Comparison of ENCODE assay signal across 10 cellular contexts in the genomic region with DNA sequence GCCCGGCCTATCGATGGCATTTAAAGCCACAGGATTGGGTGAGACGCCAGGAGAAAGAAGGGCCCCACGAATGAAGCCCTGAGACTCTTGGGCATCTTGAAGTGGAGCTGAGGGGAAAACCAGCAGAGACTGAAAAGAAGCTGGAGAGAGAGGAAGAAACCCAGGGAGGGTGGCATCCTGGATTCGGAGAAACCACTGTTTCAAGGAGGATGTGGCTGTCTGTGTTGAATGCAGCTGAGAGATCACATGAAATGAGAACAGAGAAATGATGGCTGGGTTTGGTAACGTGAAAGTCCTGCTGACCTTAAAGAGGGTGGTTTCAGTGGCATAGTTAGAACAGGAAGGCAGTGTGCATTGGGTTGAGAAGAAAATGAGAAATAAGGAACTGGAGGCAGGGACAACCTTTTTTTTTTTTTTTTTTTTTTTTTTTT. TPM values are rescaled to one million over a fixed set of nuclear protein-coding genes. Genes with fewer than 3 reads are reported as not detected.
DNase-seq lines count a peak whose midpoint lies in the region; ATAC-seq lines count a peak whose summit lies in the region.
"Had no signal": no experiment of that assay in that cellular context is flagged by ENCODE, and none has a peak within 500 bp of the region (broad histone marks: within the 10 kb centered on the region; RNA-seq: fewer than 3 reads in every experiment).

No MANE protein-coding gene starts in this region.

- DNase-seq in SIG-M5 treated with dmso at 0.1 percent for 504 hours (lab: John Stamatoyannopoulos, UW; ENCODE audit: unreplicated experiment): peak; percentile 86
- DNase-seq in SIG-M5 (lab: John Stamatoyannopoulos, UW): no peak
- peak; percentile 62 for DNase-seq in activated CD4-positive, alpha-beta memory T cell treated with anti-CD3 and anti-CD28 coated beads for 36 hours
- DNase-seq in G401 (ENCODE audit: low spot score): no peak
- DNase-seq in GM03348 (ENCODE audit: low spot score): no peak
- DNase-seq in glomerular visceral epithelial cell (ENCODE audit: extremely low spot score): no peak
- DNase-seq: SHP77 had no signal

- peak overlapping the region in 14 of 21 experiments; percentile 34 to 80 (median 58) for H3K27ac ChIP-seq in skin epidermis
- H3K27ac ChIP-seq: 22Rv1 had no signal

- intact Hi-C loops in activated CD4-positive, alpha-beta memory T cell treated with anti-CD3 and anti-CD28 coated beads for 36 hours (cut with micrococcal nuclease): loop anchor here (1.0 kb wide), 1 partner anchor 9 kb away; the partner anchor contains the start of gene SENP3

- H3K27ac Mint-ChIP-seq in activated CD4-positive, alpha-beta memory T cell treated with anti-CD3 and anti-CD28 coated beads for 36 hours: peak overlapping the region; percentile 88

- in situ Hi-C loops in G401 (cut with HindIII; ENCODE audit: low sequenced_read_pairs): no loop called here

- peak; percentile 75 for ATAC-seq in HG03097 (IDR thresholded peaks at IDR 0.05; ENCODE audit: low FRiP score, unreplicated experiment)

- POLR2A ChIA-PET in activated CD4-positive, alpha-beta memory T cell treated with anti-CD3 and anti-CD28 coated beads for 36 hours (lab: Charles Lee): interaction anchor here (0.6 to 1.6 kb wide), 8 partner anchors 8 to 248 kb away, joined by 3 to 7 read pairs (median 3); partner anchors contain the start of genes MPDU1 and SENP3

- no peaks in the 10 kb centered on the region for H3K27me3 Mint-ChIP-seq in activated CD4-positive, alpha-beta memory T cell treated with anti-CD3 and anti-CD28 coated beads for 36 hours

- H3K36me3 Mint-ChIP-seq in activated CD4-positive, alpha-beta memory T cell treated with anti-CD3 and anti-CD28 coated beads for 36 hours: peaks cover 1% of the 10 kb centered on the region

- CTCF ChIA-PET in activated CD4-positive, alpha-beta memory T cell treated with anti-CD3 and anti-CD28 coated beads for 36 hours (lab: Charles Lee): interaction anchor here (0.5 to 2.3 kb wide), 7 partner anchors 8 to 197 kb away, joined by 3 to 17 read pairs (median 4); partner anchors contain the start of gene SENP3

- H3K4me3 ChIP-seq in skin epidermis: no peak overlapping the region

- peaks cover 55% of the 10 kb centered on the region for H3K4me1 Mint-ChIP-seq in activated CD4-positive, alpha-beta memory T cell treated with anti-CD3 and anti-CD28 coated beads for 36 hours (ENCODE audit: low read depth)

- H3K9me3 Mint-ChIP-seq in activated CD4-positive, alpha-beta memory T cell treated with anti-CD3 and anti-CD28 coated beads for 36 hours: no peaks in the 10 kb centered on the region

- peak overlapping the region; percentile 40 for H3K4me3 Mint-ChIP-seq in activated CD4-positive, alpha-beta memory T cell treated with anti-CD3 and anti-CD28 coated beads for 36 hours

RNA-seq across cellular contexts. Expression of gene TNFSF12, which starts 3.8 kb away (rescaled TPM):
- 10 to 100 TPM; 19.7 to 22.4 TPM for total RNA-seq in activated CD4-positive, alpha-beta memory T cell treated with anti-CD3 and anti-CD28 coated beads for 36 hours
- not detected in 2 replicates for total RNA-seq in G401 (2014; rRNA removed; shearing (Covaris generic))

RNA-seq across cellular contexts. Expression of gene TNFSF13, which starts 5.9 kb away (rescaled TPM):
- under 1 TPM; 0.71 to 0.94 TPM for total RNA-seq in activated CD4-positive, alpha-beta memory T cell treated with anti-CD3 and anti-CD28 coated beads for 36 hours
- 1.5 TPM in 1 of 2 replicates, not detected in the other for total RNA-seq in G401 (2014; rRNA removed; shearing (Covaris generic))

RNA-seq across cellular contexts. Expression of gene SENP3, which starts 9.1 kb away (rescaled TPM):
- total RNA-seq in activated CD4-positive, alpha-beta memory T cell treated with anti-CD3 and anti-CD28 coated beads for 36 hours: 10 to 100 TPM; 50.8 to 53.2 TPM
- 157 and 182 TPM in 2 replicates for total RNA-seq in G401 (2014; rRNA removed; shearing (Covaris generic))

RNA-seq across cellular contexts. Expression of gene CD68, which starts 26.8 kb away (rescaled TPM):
- total RNA-seq in activated CD4-positive, alpha-beta memory T cell treated with anti-CD3 and anti-CD28 coated beads for 36 hours: 10 to 100 TPM; 31.5 to 34.1 TPM
- 119 and 129 TPM in 2 replicates for total RNA-seq in G401 (2014; rRNA removed; shearing (Covaris generic))

RNA-seq across cellular contexts. Expression of gene MPDU1, which starts 31.0 kb away (rescaled TPM):
- 10 to 100 TPM; 52.6 to 52.9 TPM for total RNA-seq in activated CD4-positive, alpha-beta memory T cell treated with anti-CD3 and anti-CD28 coated beads for 36 hours
- total RNA-seq in G401 (2014; rRNA removed; shearing (Covaris generic)): 151 and 157 TPM in 2 replicates

Comparison
In these comparisons a context has a peak if more than half of its experiments do, and no peak if none do; other contexts are left out.
1. DNase-seq: peak in SIG-M5 treated with dmso at 0.1 percent for 504 hours (single experiment) and activated CD4-positive, alpha-beta memory T cell treated with anti-CD3 and anti-CD28 coated beads for 36 hours (single experiment); none in SIG-M5 (single experiment), G401 (single experiment), GM03348 (single experiment) and glomerular visceral epithelial cell (single experiment).
2. RNA of gene TNFSF12, which starts 3.8 kb away (total RNA-seq): 19.7 to 22.4 TPM in activated CD4-positive, alpha-beta memory T cell treated with anti-CD3 and anti-CD28 coated beads for 36 hours; not detected in G401; every median in the first group is over 10 times any median in the second.